In the genomic region with DNA sequence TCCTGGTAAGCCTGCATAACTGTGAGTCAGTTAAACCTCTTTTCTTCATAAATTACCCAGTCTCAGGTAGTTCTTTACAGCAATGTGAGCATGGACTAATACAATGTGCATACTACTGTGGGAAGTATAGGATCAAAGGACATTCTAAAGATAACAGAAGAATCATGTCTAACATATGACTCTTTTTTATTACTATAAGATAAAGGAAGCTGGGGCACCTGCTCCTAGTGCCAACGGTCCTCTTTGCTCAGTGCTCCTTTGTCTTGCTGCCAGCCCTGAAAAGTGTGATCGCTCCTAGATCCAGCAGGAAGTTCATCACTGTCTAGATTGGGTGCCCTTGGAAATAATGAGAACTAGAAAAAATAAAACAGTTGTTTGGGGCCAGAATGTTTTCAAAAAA, we compare ENCODE assay signal across 7 cellular contexts.
"Had no signal": no experiment of that assay in that cellular context is flagged by ENCODE, and none has a peak within 500 bp of the region (broad histone marks: within the 10 kb centered on the region; RNA-seq: fewer than 3 reads in every experiment).

No MANE protein-coding gene starts in this region.

- H3K27ac ChIP-seq: GM23248, HL-60 had no signal

- H3K27ac Mint-ChIP-seq: H9, IgD-negative memory B cell had no signal

- H3K4me3 ChIP-seq: GM23248 had no signal

- H3K4me3 Mint-ChIP-seq: H9, IgD-negative memory B cell had no signal

- H3K27me3 Mint-ChIP-seq: IgD-negative memory B cell had no signal

- H2AFZ ChIP-seq: GM23248 had no signal

- DNase-seq: GM23248, H9, HCEC 1CT, KBM-7 had no signal

- H3K9me3 Mint-ChIP-seq: H9, IgD-negative memory B cell had no signal

- ATAC-seq: HepG2 had no signal
